In genomic region chr1:69929278-69930057, GRCh38 we compare ENCODE assay signal across 1 cellular context.
TF ChIP-seq lines count a peak whose summit lies in the region.

No MANE protein-coding gene starts in this region.

TF ChIP-seq in K562, 482 proteins besides CTCF, POLR2A, EP300 and RAD21 (continued from another document):
- TF ChIP-seq, protein P1, sequence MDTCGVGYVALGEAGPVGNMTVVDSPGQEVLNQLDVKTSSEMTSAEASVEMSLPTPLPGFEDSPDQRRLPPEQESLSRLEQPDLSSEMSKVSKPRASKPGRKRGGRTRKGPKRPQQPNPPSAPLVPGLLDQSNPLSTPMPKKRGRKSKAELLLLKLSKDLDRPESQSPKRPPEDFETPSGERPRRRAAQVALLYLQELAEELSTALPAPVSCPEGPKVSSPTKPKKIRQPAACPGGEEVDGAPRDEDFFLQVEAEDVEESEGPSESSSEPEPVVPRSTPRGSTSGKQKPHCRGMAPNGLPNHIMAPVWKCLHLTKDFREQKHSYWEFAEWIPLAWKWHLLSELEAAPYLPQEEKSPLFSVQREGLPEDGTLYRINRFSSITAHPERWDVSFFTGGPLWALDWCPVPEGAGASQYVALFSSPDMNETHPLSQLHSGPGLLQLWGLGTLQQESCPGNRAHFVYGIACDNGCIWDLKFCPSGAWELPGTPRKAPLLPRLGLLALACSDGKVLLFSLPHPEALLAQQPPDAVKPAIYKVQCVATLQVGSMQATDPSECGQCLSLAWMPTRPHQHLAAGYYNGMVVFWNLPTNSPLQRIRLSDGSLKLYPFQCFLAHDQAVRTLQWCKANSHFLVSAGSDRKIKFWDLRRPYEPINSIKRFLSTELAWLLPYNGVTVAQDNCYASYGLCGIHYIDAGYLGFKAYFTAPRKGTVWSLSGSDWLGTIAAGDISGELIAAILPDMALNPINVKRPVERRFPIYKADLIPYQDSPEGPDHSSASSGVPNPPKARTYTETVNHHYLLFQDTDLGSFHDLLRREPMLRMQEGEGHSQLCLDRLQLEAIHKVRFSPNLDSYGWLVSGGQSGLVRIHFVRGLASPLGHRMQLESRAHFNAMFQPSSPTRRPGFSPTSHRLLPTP (IDR thresholded peaks at IDR 0.05; ENCODE audit: borderline replicate concordance, extremely low read depth, insufficient read length) = no peak
- TF ChIP-seq ZNF445 (CRISPR knock-in tag; IDR thresholded peaks at IDR 0.05; ENCODE audit: low read depth) = no peak
- no peak for TF ChIP-seq NFYB (IDR thresholded peaks at IDR 0.05; ENCODE audit: extremely low read depth, insufficient read length)
- no peak for TF ChIP-seq RNF2 (IDR thresholded peaks at IDR 0.05)
TF ChIP-seq in K562: peak in this region for 3.
